Comparison of ENCODE assay signal across 24 cellular contexts in the genomic region with DNA sequence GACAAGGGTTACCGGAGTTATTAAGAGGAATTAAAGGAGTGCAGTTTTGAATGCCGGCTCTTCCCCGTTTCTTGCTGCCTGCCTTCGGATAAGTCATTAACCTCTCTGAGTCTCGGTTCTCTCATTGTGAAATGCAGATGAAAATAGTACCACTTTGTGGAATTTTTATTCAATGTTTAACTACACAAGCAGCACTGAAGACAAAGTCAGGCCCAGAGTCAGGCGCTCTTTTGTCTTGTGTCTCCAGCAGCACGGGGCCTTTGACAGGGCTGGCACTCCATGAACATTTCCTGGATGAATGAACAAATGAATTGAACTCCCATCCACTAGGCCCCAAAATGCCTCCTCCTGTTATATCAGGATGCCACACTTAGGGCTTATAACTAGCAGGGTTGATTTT.
A peak's percentile ranks its signal among the peaks of the same experiment; 100 is the strongest.
DNase-seq lines count a peak whose midpoint lies in the region; ATAC-seq and TF ChIP-seq lines count a peak whose summit lies in the region.
"Had no signal": no experiment of that assay in that cellular context is flagged by ENCODE, and none has a peak within 500 bp of the region (broad histone marks: within the 10 kb centered on the region; RNA-seq: fewer than 3 reads in every experiment).

No MANE protein-coding gene starts in this region.

- peak overlapping the region; percentile 73 for H3K27ac Mint-ChIP-seq in neural crest cell (ENCODE audit: unreplicated experiment)
- H3K27ac Mint-ChIP-seq: immature natural killer cell had no signal

- H3K27ac ChIP-seq in Karpas-422 (ENCODE audit: low read length), result no peak overlapping the region
- H3K27ac ChIP-seq: left ventricle myocardium inferior, neutrophil, Peyer's patch, SK-N-MC, stomach, transverse colon had no signal

- no peak overlapping the region for H3K4me3 Mint-ChIP-seq in neural crest cell
- H3K4me3 Mint-ChIP-seq: CD14-positive monocyte, immature natural killer cell had no signal

- H3K36me3 Mint-ChIP-seq in neural crest cell (ENCODE audit: low read depth), result no peaks in the 10 kb centered on the region
- H3K36me3 Mint-ChIP-seq: CD14-positive monocyte, immature natural killer cell had no signal

- peaks cover 14% of the 10 kb centered on the region for H3K4me1 Mint-ChIP-seq in neural crest cell
- H3K4me1 Mint-ChIP-seq: CD14-positive monocyte had no signal

- TF ChIP-seq CTCF in neural crest cell (conservative IDR thresholded peaks at IDR 0.05), result no peak

- in situ Hi-C loops in KBM-7 (cut with MboI; ENCODE audit: low pct_unique_long_range_greater_than_20kb, low sequenced_read_pairs), result no loop called here

- H3K27me3 Mint-ChIP-seq in neural crest cell (ENCODE audit: low read depth), result no peaks in the 10 kb centered on the region

- ATAC-seq in GM18873 (IDR thresholded peaks at IDR 0.05; ENCODE audit: low FRiP score, unreplicated experiment), result peak; percentile 25
- peak; percentile 25 for ATAC-seq in GM21528 (IDR thresholded peaks at IDR 0.05; ENCODE audit: low FRiP score, unreplicated experiment)
- ATAC-seq in HG03108 (IDR thresholded peaks at IDR 0.05; ENCODE audit: unreplicated experiment), result peak; percentile 5
- ATAC-seq: mucosa of descending colon had no signal

- H3K36me3 ChIP-seq in Karpas-422 (ENCODE audit: insufficient read depth, low read length), result no peaks in the 10 kb centered on the region
- H3K36me3 ChIP-seq: left ventricle myocardium inferior, neutrophil, Peyer's patch, stomach, transverse colon had no signal

- no peaks in the 10 kb centered on the region for H3K9me3 ChIP-seq in Karpas-422 (ENCODE audit: low read length)
- H3K9me3 ChIP-seq: mucosa of descending colon, neutrophil, Peyer's patch, stomach, transverse colon had no signal

- peaks cover 13% of the 10 kb centered on the region for H3K9me3 Mint-ChIP-seq in neural crest cell

- no peak overlapping the region for H3K4me2 ChIP-seq in Karpas-422 (ENCODE audit: low read depth, low read length, poor library complexity, severe bottlenecking)

- no peaks in the 10 kb centered on the region for H3K79me2 ChIP-seq in Karpas-422 (ENCODE audit: low read length)

- no peak overlapping the region for H2AFZ ChIP-seq in Karpas-422 (ENCODE audit: low read length)

- H3K27me3 ChIP-seq in Karpas-422 (ENCODE audit: low read length), result no peaks in the 10 kb centered on the region; the same call in 1 of the 2 replicates
- H3K27me3 ChIP-seq: neutrophil, Peyer's patch, stomach, transverse colon had no signal

- H3K4me3 ChIP-seq in Karpas-422 (ENCODE audit: low read length), result no peak overlapping the region
- H3K4me3 ChIP-seq: left ventricle myocardium inferior, mucosa of descending colon, Peyer's patch, SK-N-MC, stomach, transverse colon had no signal

- H3K9ac ChIP-seq in Karpas-422 (ENCODE audit: low read length), result no peak overlapping the region

- no peak for DNase-seq in neural crest cell (ENCODE audit: low read depth, low spot score)
- no peak for DNase-seq in KBM-7
- DNase-seq in Karpas-422, result no peak
- DNase-seq in AG08395 (ENCODE audit: low spot score), result no peak
- no peak for DNase-seq in RPMI8226
- DNase-seq: ACHN; activated CD4-positive, alpha-beta T cell treated with anti-CD3 and anti-CD28 coated beads, Interleukin-2, amount 50 U/mL, for 48 hours; activated gamma-delta T cell treated with Interleukin-2 at 50 U/mL for 16 hours; H7; immature natural killer cell; left ventricle myocardium inferior; mucosa of descending colon; NCI-H1694 treated with DMSO at 0.1 percent for 48 hours; NCI-H226; NK-92 treated with Interleukin-12 subunit alpha and Interleukin-12 subunit beta, amount 100 ng/mL, for 24 hours; Peyer's patch; stomach; transverse colon had no signal

- no peaks in the 10 kb centered on the region for H4K20me1 ChIP-seq in Karpas-422 (ENCODE audit: insufficient read depth, low read depth, low read length)

- no peaks in the 10 kb centered on the region for H3K9me2 ChIP-seq in Karpas-422 (replicated peaks; ENCODE audit: insufficient read depth, low read length)

- no peaks in the 10 kb centered on the region for H3K4me1 ChIP-seq in Karpas-422 (ENCODE audit: low read length)
- H3K4me1 ChIP-seq: Peyer's patch, stomach, transverse colon had no signal
